In the genomic region with DNA sequence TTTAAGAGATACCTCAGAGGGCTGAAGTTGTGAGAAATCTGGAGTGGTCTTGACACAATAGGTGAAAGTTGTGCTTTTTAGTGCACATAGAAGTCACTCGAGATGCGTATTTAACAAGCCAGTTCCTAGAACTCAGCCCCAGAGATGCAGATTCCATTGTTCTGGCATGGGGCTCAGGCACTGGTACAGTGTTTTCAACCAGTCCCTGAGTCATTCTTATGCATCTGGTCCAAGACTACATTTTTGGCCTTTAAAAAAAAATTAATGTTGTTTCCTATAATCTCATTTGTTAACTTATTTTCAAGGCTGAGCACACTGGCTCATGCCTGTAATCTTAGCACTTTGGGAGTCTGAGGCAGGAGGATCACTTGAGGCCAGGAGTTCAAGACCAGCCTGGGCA, we compare ENCODE assay signal across 18 cellular contexts. TPM values are rescaled to one million over a fixed set of nuclear protein-coding genes. Genes with fewer than 3 reads are reported as not detected.
A peak's percentile ranks its signal among the peaks of the same experiment; 100 is the strongest.
DNase-seq lines count a peak whose midpoint lies in the region; ATAC-seq, FAIRE-seq and TF ChIP-seq lines count a peak whose summit lies in the region.
"Had no signal": no experiment of that assay in that cellular context is flagged by ENCODE, and none has a peak within 500 bp of the region (broad histone marks: within the 10 kb centered on the region; RNA-seq: fewer than 3 reads in every experiment).

No MANE protein-coding gene starts in this region.

- dilution Hi-C loops in endothelial cell of umbilical vein (cut with MboI; ENCODE audit: extremely low pct_ligation_motif_present, low sequenced_read_pairs): no loop called here

- peak; percentile 3 for ATAC-seq in HG02938 (IDR thresholded peaks at IDR 0.05; ENCODE audit: unreplicated experiment)
- ATAC-seq: HCT116 had no signal

- peaks cover 41% of the 10 kb centered on the region for H3K4me1 ChIP-seq in endothelial cell of umbilical vein (ENCODE audit: control insufficient read depth, extremely low read depth, insufficient read depth, low read length)
- no peaks in the 10 kb centered on the region for H3K4me1 ChIP-seq in HAP-1
- peaks cover 5% of the 10 kb centered on the region; the same call in 1 of the 2 replicates for H3K4me1 ChIP-seq in Karpas-422 (ENCODE audit: low read length)

- no peak for TF ChIP-seq POLR2A in endothelial cell of umbilical vein (IDR thresholded peaks at IDR 0.05; ENCODE audit: low read depth, low read length)

- H3K27me3 ChIP-seq in endothelial cell of umbilical vein (ENCODE audit: control insufficient read depth in 2 of 2, insufficient read depth in 2 of 2, low read length in 2 of 2) (no peaks in the 10 kb centered on the region), HAP-1 (ENCODE audit: low read depth) (no peaks in the 10 kb centered on the region), Karpas-422 (ENCODE audit: low read length) (no peaks in the 10 kb centered on the region)

- no peaks in the 10 kb centered on the region for H3K9me1 ChIP-seq in endothelial cell of umbilical vein (replicated peaks; ENCODE audit: control insufficient read depth, extremely low read depth, insufficient read depth, low read length)

- H3K36me3 ChIP-seq in endothelial cell of umbilical vein (ENCODE audit: control insufficient read depth in 2 of 2, extremely low read depth in 1 of 2, insufficient read depth in 2 of 2, low read length in 2 of 2): no peaks in the 10 kb centered on the region
- H3K36me3 ChIP-seq in HAP-1 (replicated peaks): no peaks in the 10 kb centered on the region
- no peaks in the 10 kb centered on the region for H3K36me3 ChIP-seq in Karpas-422 (ENCODE audit: insufficient read depth, low read length)

- POLR2A ChIA-PET in endothelial cell of umbilical vein (lab: Charles Lee): no interaction called here

- H3K4me3 ChIP-seq in endothelial cell of umbilical vein (replicated peaks in 1 of 3; ENCODE audit: insufficient read depth in 1 of 3, low read depth in 1 of 3, low read length in 3 of 3): no peak overlapping the region
- no peak overlapping the region for H3K4me3 ChIP-seq in HAP-1
- H3K4me3 ChIP-seq in Karpas-422 (ENCODE audit: low read length): no peak overlapping the region

- H3K9ac ChIP-seq in endothelial cell of umbilical vein (replicated peaks; ENCODE audit: extremely low read depth, insufficient read depth, low read length): peak overlapping the region; percentile 73
- H3K9ac ChIP-seq in Karpas-422 (ENCODE audit: low read length): no peak overlapping the region

- H2AFZ ChIP-seq in endothelial cell of umbilical vein (ENCODE audit: low read depth, low read length) (no peak overlapping the region), Karpas-422 (ENCODE audit: low read length) (no peak overlapping the region)

- CTCF ChIA-PET in endothelial cell of umbilical vein (lab: Charles Lee): interaction anchor here (1.5 kb wide), 1 partner anchor 12 kb away, joined by 4 read pairs; no protein-coding TSS in a partner anchor

- peak overlapping the region; percentile 61 for H3K4me2 ChIP-seq in endothelial cell of umbilical vein (ENCODE audit: insufficient read depth, low read length)
- H3K4me2 ChIP-seq in Karpas-422 (ENCODE audit: low read depth, low read length, poor library complexity, severe bottlenecking): no peak overlapping the region

- FAIRE-seq in GM18507 (lab: Jason Lieb, UNC) (peak; percentile 35), endothelial cell of umbilical vein (lab: Jason Lieb, UNC) (no peak)
- FAIRE-seq: A204.1, D721Med, G401.6 had no signal

- no peak for TF ChIP-seq CTCF in endothelial cell of umbilical vein (IDR thresholded peaks at IDR 0.05; ENCODE audit: extremely low read depth in 1 of 2, insufficient read depth in 1 of 2, low read depth in 1 of 2, low read length in 2 of 2)

- intact Hi-C loops in endothelial cell of umbilical vein (cut with micrococcal nuclease): loop anchor here (2.0 kb wide), 1 partner anchor 30 kb away; the partner anchor contains the start of gene PTTG1

- H3K79me2 ChIP-seq in endothelial cell of umbilical vein (ENCODE audit: control insufficient read depth, insufficient read depth, low read length): no peaks in the 10 kb centered on the region
- H3K79me2 ChIP-seq in Karpas-422 (ENCODE audit: low read length): no peaks in the 10 kb centered on the region

- BruUV-seq in endothelial cell of umbilical vein (replicated peaks; lab: Mats Ljungman, UMichigan): no TSS peak

- H3K9me2 ChIP-seq in Karpas-422 (replicated peaks; ENCODE audit: insufficient read depth, low read length): no peaks in the 10 kb centered on the region

- peak overlapping the region; percentile 97 for H3K27ac ChIP-seq in endothelial cell of umbilical vein (ENCODE audit: insufficient read depth, low read depth, low read length)
- H3K27ac ChIP-seq in Karpas-422 (ENCODE audit: low read length): no peak overlapping the region

- in situ Hi-C loops in HAP-1 (cut with MboI; ENCODE audit: low sequenced_read_pairs): no loop called here

- no peaks in the 10 kb centered on the region for H3K9me3 ChIP-seq in endothelial cell of umbilical vein (replicated peaks; ENCODE audit: control insufficient read depth, insufficient read depth, low read length)
- H3K9me3 ChIP-seq in HAP-1: no peaks in the 10 kb centered on the region
- H3K9me3 ChIP-seq in Karpas-422 (ENCODE audit: low read length): no peaks in the 10 kb centered on the region

- no peaks in the 10 kb centered on the region for H4K20me1 ChIP-seq in endothelial cell of umbilical vein (replicated peaks; ENCODE audit: control insufficient read depth, extremely low read depth, insufficient read depth, low read length)
- H4K20me1 ChIP-seq in Karpas-422 (ENCODE audit: insufficient read depth, low read depth, low read length): no peaks in the 10 kb centered on the region

- no peak for DNase-seq in GM18507 (ENCODE audit: extremely low spot score, insufficient read length, low read depth)
- peak; percentile 45 for DNase-seq in endothelial cell of umbilical vein (ENCODE audit: low read depth, low spot score)
- peak; percentile 21 for DNase-seq in iris pigment epithelial cell (ENCODE audit: low read depth)
- DNase-seq in activated T-cell treated with anti-CD3 and anti-CD28 coated beads for 4 hours: no peak
- no peak for DNase-seq in HAP-1 (ENCODE audit: low spot score in 2 of 2)
- no peak for DNase-seq in Karpas-422
- DNase-seq: C1 segment of cervical spinal cord; CD4-positive, alpha-beta memory T cell; COR-L47; DMS153; DMS79 treated with DMSO at 0.1 percent for 48 hours; EL; KG1 had no signal

TF ChIP-seq in endothelial cell of umbilical vein, 7 proteins besides CTCF, POLR2A, EP300 and RAD21:
- TF ChIP-seq JUN (IDR thresholded peaks at IDR 0.05; ENCODE audit: borderline replicate concordance, insufficient read depth, insufficient read length, low read depth): peak; percentile 13
- TF ChIP-seq POLR2AphosphoS5 (IDR thresholded peaks at IDR 0.05; ENCODE audit: insufficient read depth, low read depth, low read length): no peak

RNA-seq across cellular contexts. Expression of gene PTTG1, which starts 29.6 kb away (rescaled TPM):
- 139 and 140 TPM in 2 replicates for total RNA-seq in endothelial cell of umbilical vein
- polyA plus RNA-seq in endothelial cell of umbilical vein: 157 and 173 TPM in 2 replicates
- 355 and 421 TPM in 2 replicates for polyA plus RNA-seq in endothelial cell of umbilical vein (2011; cell fraction: cytosol; rRNA removed)
- polyA plus RNA-seq in endothelial cell of umbilical vein (2011; cell fraction: nucleus; rRNA removed): 182 and 233 TPM in 2 replicates
- polyA plus RNA-seq in endothelial cell of umbilical vein (2012): 83.1 and 154 TPM in 2 replicates
- 43.8 and 47.2 TPM in 2 replicates for polyA minus RNA-seq in endothelial cell of umbilical vein
- 57.7 TPM for polyA minus RNA-seq in endothelial cell of umbilical vein (2011; cell fraction: cytosol; rRNA and poly(A)+ RNA removed)
- polyA minus RNA-seq in endothelial cell of umbilical vein (2011; cell fraction: nucleus; rRNA and poly(A)+ RNA removed): 18.0 and 28.6 TPM in 2 replicates
- 137 and 234 TPM in 2 replicates for total RNA-seq in Karpas-422 (2014; rRNA removed; shearing (Covaris generic); ENCODE audit: low replicate concordance)

RNA-seq across cellular contexts. Expression of gene SLU7, which starts 32.4 kb away (rescaled TPM):
- 42.7 and 48.2 TPM in 2 replicates for total RNA-seq in endothelial cell of umbilical vein
- 4.5 and 10.2 TPM in 2 replicates for polyA plus RNA-seq in endothelial cell of umbilical vein
- 20.5 and 21.8 TPM in 2 replicates for polyA plus RNA-seq in endothelial cell of umbilical vein (2011; cell fraction: cytosol; rRNA removed)
- 33.6 and 48.5 TPM in 2 replicates for polyA plus RNA-seq in endothelial cell of umbilical vein (2011; cell fraction: nucleus; rRNA removed)
- polyA plus RNA-seq in endothelial cell of umbilical vein (2012): 37.9 and 55.8 TPM in 2 replicates
- 11.6 and 12.1 TPM in 2 replicates for polyA minus RNA-seq in endothelial cell of umbilical vein
- 7.9 TPM for polyA minus RNA-seq in endothelial cell of umbilical vein (2011; cell fraction: cytosol; rRNA and poly(A)+ RNA removed)
- polyA minus RNA-seq in endothelial cell of umbilical vein (2011; cell fraction: nucleus; rRNA and poly(A)+ RNA removed): 19.0 and 22.5 TPM in 2 replicates
- 44.2 and 65.3 TPM in 2 replicates for total RNA-seq in Karpas-422 (2014; rRNA removed; shearing (Covaris generic); ENCODE audit: low replicate concordance)

RNA-seq across cellular contexts. Expression of gene FAM200C, which starts 51.4 kb away (rescaled TPM):
- total RNA-seq in endothelial cell of umbilical vein: 2.6 and 2.7 TPM in 2 replicates
- 0.76 and 0.86 TPM in 2 replicates for polyA plus RNA-seq in endothelial cell of umbilical vein
- 1.2 and 1.4 TPM in 2 replicates for polyA plus RNA-seq in endothelial cell of umbilical vein (2011; cell fraction: cytosol; rRNA removed)
- 2.4 and 3.3 TPM in 2 replicates for polyA plus RNA-seq in endothelial cell of umbilical vein (2011; cell fraction: nucleus; rRNA removed)
- polyA plus RNA-seq in endothelial cell of umbilical vein (2012): 1.3 and 1.7 TPM in 2 replicates
- polyA minus RNA-seq in endothelial cell of umbilical vein: 1.3 and 1.7 TPM in 2 replicates
- polyA minus RNA-seq in endothelial cell of umbilical vein (2011; cell fraction: cytosol; rRNA and poly(A)+ RNA removed): 2.3 TPM
- 2.5 and 5.1 TPM in 2 replicates for polyA minus RNA-seq in endothelial cell of umbilical vein (2011; cell fraction: nucleus; rRNA and poly(A)+ RNA removed)
- 0.76 and 2.0 TPM in 2 replicates for total RNA-seq in Karpas-422 (2014; rRNA removed; shearing (Covaris generic); ENCODE audit: low replicate concordance)

Comparison
In these comparisons a context has a peak if more than half of its experiments do, and no peak if none do; other contexts are left out.
1. DNase-seq: peak in endothelial cell of umbilical vein (single experiment) and iris pigment epithelial cell (single experiment); none in GM18507 (single experiment), activated T-cell treated with anti-CD3 and anti-CD28 coated beads for 4 hours (single experiment), HAP-1 (0 of 2) and Karpas-422 (single experiment).